Comparison of ENCODE assay signal across 8 cellular contexts in the genomic region with DNA sequence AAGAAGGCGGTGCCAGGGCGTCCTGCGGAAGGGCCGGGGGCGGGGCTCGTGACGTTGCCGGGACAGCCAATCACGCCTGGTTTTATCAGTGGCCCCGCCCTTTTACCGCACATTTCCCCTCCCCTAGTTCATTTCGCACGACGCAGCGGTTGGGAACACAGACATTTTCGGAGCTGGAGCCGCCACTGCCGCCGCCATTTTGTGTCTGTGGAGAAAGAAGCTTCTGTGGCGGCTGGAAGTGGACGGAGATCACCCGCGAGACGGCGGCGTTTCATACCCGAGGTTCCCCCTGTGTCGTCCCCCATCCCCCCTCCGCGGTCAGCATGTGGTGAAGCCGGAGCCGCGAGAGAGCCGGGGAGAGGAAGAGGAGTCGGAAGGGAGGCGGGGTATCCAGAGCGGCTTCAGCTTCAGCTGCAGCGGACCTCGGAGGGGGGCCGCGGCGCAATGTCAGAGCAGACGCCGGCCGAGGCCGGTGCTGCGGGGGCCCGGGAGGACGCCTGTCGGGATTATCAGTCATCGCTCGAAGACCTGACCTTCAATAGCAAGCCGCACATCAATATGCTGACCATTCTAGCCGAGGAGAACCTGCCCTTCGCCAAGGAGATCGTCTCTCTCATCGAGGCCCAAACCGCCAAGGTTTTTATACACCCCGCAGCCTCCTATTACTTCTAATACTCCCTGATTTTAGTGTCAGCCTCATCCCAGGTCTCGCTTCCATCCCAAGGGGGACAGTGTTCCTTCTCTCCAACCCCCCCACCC. TPM values are rescaled to one million over a fixed set of nuclear protein-coding genes. Genes with fewer than 3 reads are reported as not detected.
DNase-seq lines count a peak whose midpoint lies in the region; ATAC-seq and TF ChIP-seq lines count a peak whose summit lies in the region.

A gene with protein sequence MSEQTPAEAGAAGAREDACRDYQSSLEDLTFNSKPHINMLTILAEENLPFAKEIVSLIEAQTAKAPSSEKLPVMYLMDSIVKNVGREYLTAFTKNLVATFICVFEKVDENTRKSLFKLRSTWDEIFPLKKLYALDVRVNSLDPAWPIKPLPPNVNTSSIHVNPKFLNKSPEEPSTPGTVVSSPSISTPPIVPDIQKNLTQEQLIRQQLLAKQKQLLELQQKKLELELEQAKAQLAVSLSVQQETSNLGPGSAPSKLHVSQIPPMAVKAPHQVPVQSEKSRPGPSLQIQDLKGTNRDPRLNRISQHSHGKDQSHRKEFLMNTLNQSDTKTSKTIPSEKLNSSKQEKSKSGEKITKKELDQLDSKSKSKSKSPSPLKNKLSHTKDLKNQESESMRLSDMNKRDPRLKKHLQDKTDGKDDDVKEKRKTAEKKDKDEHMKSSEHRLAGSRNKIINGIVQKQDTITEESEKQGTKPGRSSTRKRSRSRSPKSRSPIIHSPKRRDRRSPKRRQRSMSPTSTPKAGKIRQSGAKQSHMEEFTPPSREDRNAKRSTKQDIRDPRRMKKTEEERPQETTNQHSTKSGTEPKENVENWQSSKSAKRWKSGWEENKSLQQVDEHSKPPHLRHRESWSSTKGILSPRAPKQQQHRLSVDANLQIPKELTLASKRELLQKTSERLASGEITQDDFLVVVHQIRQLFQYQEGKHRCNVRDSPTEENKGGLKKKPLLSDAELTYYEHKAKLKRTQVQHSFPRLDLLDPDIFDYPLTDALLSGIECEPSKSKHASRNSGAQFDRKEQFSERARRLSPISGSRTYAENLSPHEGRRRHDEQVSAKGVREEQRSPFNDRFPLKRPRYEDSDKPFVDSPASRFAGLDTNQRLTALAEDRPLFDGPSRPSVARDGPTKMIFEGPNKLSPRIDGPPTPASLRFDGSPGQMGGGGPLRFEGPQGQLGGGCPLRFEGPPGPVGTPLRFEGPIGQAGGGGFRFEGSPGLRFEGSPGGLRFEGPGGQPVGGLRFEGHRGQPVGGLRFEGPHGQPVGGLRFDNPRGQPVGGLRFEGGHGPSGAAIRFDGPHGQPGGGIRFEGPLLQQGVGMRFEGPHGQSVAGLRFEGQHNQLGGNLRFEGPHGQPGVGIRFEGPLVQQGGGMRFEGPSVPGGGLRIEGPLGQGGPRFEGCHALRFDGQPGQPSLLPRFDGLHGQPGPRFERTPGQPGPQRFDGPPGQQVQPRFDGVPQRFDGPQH (N-terminal part only) (plus strand): TSS at position 136 of the 759 bp plus-strand sequence. CDS start 309 bp downstream, at position 445.

- H4K20me1 ChIP-seq in OCI-LY7 (ENCODE audit: insufficient read depth, low read length), result peaks cover 47% of the 10 kb centered on the region

- under 1% methylated on average over 60 of the region's 60 CpGs for WGBS in thymus

- H3K27ac ChIP-seq in OCI-LY7 (ENCODE audit: low read depth, low read length, poor library complexity, severe bottlenecking) (peak within 1 kb of the TSS; percentile 77), cingulate gyrus (ENCODE audit: low read depth, low read length) (peak within 1 kb of the TSS; percentile 97), lower lobe of right lung (peak within 1 kb of the TSS; percentile 99), thymus (ENCODE audit: low read depth) (peak within 1 kb of the TSS; percentile 100)

- H3K4me1 ChIP-seq in HAP-1, result peaks cover 18% of the 10 kb centered on the region
- H3K4me1 ChIP-seq in OCI-LY7 (ENCODE audit: insufficient read depth, low read length, poor library complexity, severe bottlenecking), result peaks cover 57% of the 10 kb centered on the region
- H3K4me1 ChIP-seq in lower lobe of right lung, result peaks cover 28% of the 10 kb centered on the region
- no peaks in the 10 kb centered on the region for H3K4me1 ChIP-seq in thymus (ENCODE audit: control insufficient read depth, insufficient read depth, low read length)

- H3K36me3 ChIP-seq in HAP-1 (replicated peaks), result peaks cover 26% of the 10 kb centered on the region
- H3K36me3 ChIP-seq in OCI-LY7 (ENCODE audit: insufficient read depth, low read length), result peaks cover 49% of the 10 kb centered on the region
- H3K36me3 ChIP-seq in lower lobe of right lung, result peaks cover 5% of the 10 kb centered on the region
- no peaks in the 10 kb centered on the region for H3K36me3 ChIP-seq in thymus (ENCODE audit: control insufficient read depth, insufficient read depth)

- H3K4me3 ChIP-seq in HAP-1 (peak within 1 kb of the TSS; percentile 95), OCI-LY7 (ENCODE audit: low read depth, low read length, poor library complexity, severe bottlenecking) (peak within 1 kb of the TSS; percentile 95), lower lobe of right lung (peak within 1 kb of the TSS; percentile 74), thymus (ENCODE audit: low read length) (peak within 1 kb of the TSS; percentile 80)

- TF ChIP-seq CTCF in GM10248 (IDR thresholded peaks at IDR 0.05; ENCODE audit: control extremely low read depth, extremely low read depth, low read depth, missing control alignments) (no peak), OCI-LY7 (conservative IDR thresholded peaks at IDR 0.05; ENCODE audit: low read length) (no peak), lower lobe of right lung (IDR thresholded peaks at IDR 0.05) (no peak), GM13976 (IDR thresholded peaks at IDR 0.05; ENCODE audit: borderline replicate concordance, control extremely low read depth, extremely low read depth, insufficient read depth, missing control alignments) (no peak)

- no TSS peak for BruUV-seq in OCI-LY7 (replicated peaks; lab: Mats Ljungman, UMichigan)

- CTCF ChIA-PET in GM10248 (lab: Yijun Ruan, JAX), result interaction anchor here (0.9 to 1.9 kb wide), 8 partner anchors 7 to 252 kb away, joined by 3 to 7 read pairs (median 3); no protein-coding TSS in a partner anchor
- CTCF ChIA-PET in OCI-LY7 (lab: Charles Lee; ENCODE audit: unreplicated experiment), result interaction anchor here (0.7 to 0.9 kb wide), 2 partner anchors 68 to 106 kb away, joined by 3 read pairs; no protein-coding TSS in a partner anchor

- DNase-seq in GM10248 (ENCODE audit: extremely low spot score), result peak; percentile 96
- no peak for DNase-seq in HAP-1 (ENCODE audit: low spot score in 2 of 2)
- no peak for DNase-seq in OCI-LY7 (ENCODE audit: low spot score)
- DNase-seq in lower lobe of right lung, result no peak
- DNase-seq in NCI-H1105 (lab: John Stamatoyannopoulos, UW), result no peak
- no peak for DNase-seq in GM13976 (ENCODE audit: low spot score)

- POLR2A ChIA-PET in GM10248 (lab: Yijun Ruan, JAX) (interaction anchor here (0.6 to 1.5 kb wide), 11 partner anchors 8 to 883 kb away, joined by 3 to 6 read pairs (median 3); partner anchors contain the start of genes DDIAS and RAB30), OCI-LY7 (lab: Charles Lee) (interaction anchor here (0.7 to 5.1 kb wide), 25 partner anchors 8 to 254 kb away, joined by 3 to 36 read pairs (median 5); partner anchors contain the start of genes DDIAS and RAB30)

- H3K9me2 ChIP-seq in OCI-LY7 (ENCODE audit: insufficient read depth, low read length), result no peaks in the 10 kb centered on the region

- peaks cover 58% of the 10 kb centered on the region for H3K79me2 ChIP-seq in OCI-LY7 (ENCODE audit: insufficient read depth, low read depth, low read length)

- H3K9me3 ChIP-seq in HAP-1, result no peaks in the 10 kb centered on the region
- H3K9me3 ChIP-seq in OCI-LY7 (ENCODE audit: low read length), result peaks cover 4% of the 10 kb centered on the region; the same call in 1 of the 2 replicates
- no peaks in the 10 kb centered on the region for H3K9me3 ChIP-seq in lower lobe of right lung
- H3K9me3 ChIP-seq in thymus (ENCODE audit: control insufficient read depth), result peaks cover 2% of the 10 kb centered on the region

- no peaks in the 10 kb centered on the region for H3K27me3 ChIP-seq in HAP-1 (ENCODE audit: low read depth)
- no peaks in the 10 kb centered on the region for H3K27me3 ChIP-seq in lower lobe of right lung (ENCODE audit: low read depth)
- no peaks in the 10 kb centered on the region for H3K27me3 ChIP-seq in thymus (ENCODE audit: control insufficient read depth, insufficient read depth)

- peak within 1 kb of the TSS; percentile 90 for H3K4me2 ChIP-seq in OCI-LY7 (ENCODE audit: low read length)

- intact Hi-C loops in OCI-LY7 (cut with micrococcal nuclease; ENCODE audit: unreplicated experiment) (loop anchor here (1.0 to 2.0 kb wide), 5 partner anchors 86 to 256 kb away; partner anchors contain the start of genes CCDC90B, DDIAS, PRCP and RAB30), lower lobe of right lung (cut with DNase I) (no loop called here)

- peak; percentile 24 to 48 for ATAC-seq in lower lobe of right lung

- H2AFZ ChIP-seq in OCI-LY7 (ENCODE audit: low read length), result peak within 1 kb of the TSS; percentile 70

- in situ Hi-C loops in HAP-1 (cut with MboI; ENCODE audit: low sequenced_read_pairs), result loop anchor here (10.0 kb wide), 1 partner anchor 252 kb away; the partner anchor contains the start of genes DDIAS and PRCP
- in situ Hi-C loops in GM13976 (cut with MboI; ENCODE audit: low sequenced_read_pairs, unreplicated experiment), result no loop called here

RNA-seq across cellular contexts. Expression of the gene that starts here (rescaled TPM):
- total RNA-seq in OCI-LY7 (2014; rRNA removed; shearing (Covaris generic)), result 80.1 and 89.9 TPM in 2 replicates
- 98.8 and 117 TPM in 2 replicates for total RNA-seq in OCI-LY7 (2022)
- total RNA-seq in lower lobe of right lung, result 58.6 TPM
- polyA plus RNA-seq in thymus, result 62.8 TPM
